Comparison of ENCODE assay signal across 13 cellular contexts in the genomic region with DNA sequence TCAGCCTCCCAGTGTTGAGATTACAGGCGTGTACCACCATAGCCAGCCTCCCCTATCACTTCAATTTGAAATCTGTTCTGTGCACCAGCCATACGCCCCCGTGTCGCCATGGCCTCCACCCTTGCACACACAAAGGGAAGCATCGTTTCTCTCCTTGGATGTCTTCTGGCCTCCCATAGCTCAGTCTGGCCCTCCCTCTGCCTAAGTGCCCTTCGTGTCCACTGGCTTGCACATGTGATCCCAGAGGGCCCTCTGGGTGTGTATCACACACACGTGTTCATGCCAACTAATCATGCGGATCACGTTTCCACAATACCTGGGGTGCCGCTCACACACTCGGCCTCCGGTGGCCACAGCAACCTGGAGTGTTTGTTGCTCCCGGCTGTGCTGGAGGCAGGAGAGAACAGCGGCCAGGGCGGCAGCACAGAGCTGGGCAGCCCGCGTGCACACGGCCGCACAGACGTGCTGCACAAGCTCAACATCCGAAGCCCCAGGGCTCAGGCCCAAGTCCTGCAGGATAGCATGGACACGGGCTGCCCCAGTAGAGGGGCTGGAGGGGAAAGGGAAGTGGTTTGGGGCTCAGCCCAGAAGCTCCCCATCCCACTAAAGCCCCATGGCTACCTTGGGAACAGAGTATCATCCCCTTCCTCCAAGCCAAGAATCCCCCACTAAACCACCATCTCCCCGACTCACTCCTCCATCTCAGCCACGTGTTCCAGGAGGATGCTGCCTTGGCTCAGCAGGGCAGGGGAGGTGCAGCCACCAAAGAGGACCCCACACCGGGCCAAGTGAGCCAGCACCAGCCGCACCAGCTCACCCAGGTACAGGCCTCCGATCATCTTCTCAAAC. TPM values are rescaled to one million over a fixed set of nuclear protein-coding genes. Genes with fewer than 3 reads are reported as not detected.
"Had no signal": no experiment of that assay in that cellular context is flagged by ENCODE, and none has a peak within 500 bp of the region (broad histone marks: within the 10 kb centered on the region; RNA-seq: fewer than 3 reads in every experiment).

No MANE protein-coding gene starts in this region.

- ATAC-seq: heart left ventricle; stimulated activated naive B cell treated with anti-CD40 and anti-IgM and Interleukin-4, amounts not matched to agents 10 μg/mL and 1 μg/mL and 100 μg/mL, for 72 hours had no signal

- H3K9me3 ChIP-seq: breast epithelium, heart left ventricle, right atrium auricular region, transverse colon had no signal

- H3K4me1 ChIP-seq: breast epithelium, heart left ventricle, right atrium auricular region, transverse colon had no signal

- H3K27me3 ChIP-seq: breast epithelium, right atrium auricular region, transverse colon had no signal

- H3K27ac ChIP-seq: breast epithelium, heart left ventricle, right atrium auricular region, transverse colon had no signal

- H3K4me3 ChIP-seq: breast epithelium, heart left ventricle, right atrium auricular region, transverse colon had no signal

- H3K36me3 ChIP-seq: breast epithelium, right atrium auricular region, transverse colon had no signal

- DNase-seq: activated CD4-positive, alpha-beta T cell treated with anti-CD3 and anti-CD28 coated beads, Interleukin-2, amount 50 U/mL, for 4 hours; activated CD4-positive, CD25-positive, alpha-beta regulatory T cell treated with anti-CD3 and anti-CD28 coated beads, Interleukin-2, amount 50 U/mL, for 72 hours; activated gamma-delta T cell; islet precursor cell; stimulated activated CD4-positive, alpha-beta T cell treated with anti-CD3 and anti-CD28 coated beads, Interleukin-2, amount 100 ng/mL, for 24 hours; stimulated activated naive B cell treated with anti-CD40 and anti-IgM and Interleukin-4, amounts not matched to agents 10 μg/mL and 1 μg/mL and 100 μg/mL, for 72 hours; T-helper 9 cell; transverse colon had no signal

RNA-seq across cellular contexts. Expression of a gene that starts 10.9 kb away (rescaled TPM):
- total RNA-seq: endothelial cell of umbilical vein, fibroblast of lung had no signal
- polyA plus RNA-seq: endothelial cell of umbilical vein, fibroblast of lung had no signal
